1 cellular context compared by ENCODE assay signal in the genomic region with DNA sequence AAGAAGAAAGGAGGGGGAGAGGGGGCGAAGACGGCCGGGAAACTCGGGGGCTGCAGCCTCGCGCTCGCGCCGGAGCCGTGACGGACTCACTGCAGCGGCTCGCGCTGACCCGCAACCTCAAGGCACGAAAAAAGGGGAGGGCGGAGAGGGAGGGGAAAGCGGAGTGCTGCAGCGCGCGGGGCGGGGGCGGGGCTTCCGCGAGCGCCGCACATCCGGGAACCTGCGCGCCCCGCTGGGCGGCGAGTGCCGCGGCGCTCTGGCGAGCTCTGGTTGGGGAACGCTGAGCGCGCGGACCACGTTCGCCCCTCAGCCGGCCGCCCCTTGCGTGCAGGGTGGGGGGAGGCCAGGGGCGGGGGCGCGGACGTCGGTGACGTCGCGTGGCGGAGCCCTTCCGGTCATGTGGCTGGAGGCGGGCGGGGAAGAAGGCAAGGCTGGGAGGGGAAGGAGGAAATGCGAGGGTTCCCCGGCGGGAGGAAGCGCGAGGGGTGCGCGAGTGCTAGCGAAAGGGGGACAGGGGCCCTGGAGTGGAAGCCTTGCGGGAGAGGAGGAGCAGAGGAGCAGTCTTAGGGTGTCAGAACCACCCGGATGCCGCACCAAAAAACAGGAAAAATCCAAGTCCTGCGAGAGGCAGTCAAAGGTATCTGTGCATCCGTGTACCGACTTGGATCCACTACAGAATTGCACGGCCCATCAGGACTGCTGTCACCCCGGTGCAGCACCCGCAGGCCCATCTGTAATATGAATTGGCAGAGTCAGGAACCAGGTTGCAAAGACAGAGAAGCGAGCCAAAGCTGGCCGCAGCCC.
TF ChIP-seq lines count a peak whose summit lies in the region.

A gene with protein sequence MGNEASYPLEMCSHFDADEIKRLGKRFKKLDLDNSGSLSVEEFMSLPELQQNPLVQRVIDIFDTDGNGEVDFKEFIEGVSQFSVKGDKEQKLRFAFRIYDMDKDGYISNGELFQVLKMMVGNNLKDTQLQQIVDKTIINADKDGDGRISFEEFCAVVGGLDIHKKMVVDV (minus strand): TSS at position 126 of the 804 bp plus-strand sequence. CDS start 405 bp downstream, outside the sequence.

TF ChIP-seq in GM23338, 12 proteins besides CTCF, POLR2A, EP300 and RAD21:
- TF ChIP-seq POLR2AphosphoS5 (IDR thresholded peaks at IDR 0.05; ENCODE audit: low read depth) (peak; percentile 85), CREB1 (CRISPR knock-in tag; IDR thresholded peaks at IDR 0.05; ENCODE audit: low read depth) (peak; percentile 91), EZH2 (IDR thresholded peaks at IDR 0.05; ENCODE audit: low read depth, unreplicated experiment) (no peak)
- TF ChIP-seq, protein P1, sequence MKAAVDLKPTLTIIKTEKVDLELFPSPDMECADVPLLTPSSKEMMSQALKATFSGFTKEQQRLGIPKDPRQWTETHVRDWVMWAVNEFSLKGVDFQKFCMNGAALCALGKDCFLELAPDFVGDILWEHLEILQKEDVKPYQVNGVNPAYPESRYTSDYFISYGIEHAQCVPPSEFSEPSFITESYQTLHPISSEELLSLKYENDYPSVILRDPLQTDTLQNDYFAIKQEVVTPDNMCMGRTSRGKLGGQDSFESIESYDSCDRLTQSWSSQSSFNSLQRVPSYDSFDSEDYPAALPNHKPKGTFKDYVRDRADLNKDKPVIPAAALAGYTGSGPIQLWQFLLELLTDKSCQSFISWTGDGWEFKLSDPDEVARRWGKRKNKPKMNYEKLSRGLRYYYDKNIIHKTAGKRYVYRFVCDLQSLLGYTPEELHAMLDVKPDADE (IDR thresholded peaks at IDR 0.05), result peak; percentile 54; the same call in 1 of the 2 replicates
- TF ChIP-seq, protein P2, sequence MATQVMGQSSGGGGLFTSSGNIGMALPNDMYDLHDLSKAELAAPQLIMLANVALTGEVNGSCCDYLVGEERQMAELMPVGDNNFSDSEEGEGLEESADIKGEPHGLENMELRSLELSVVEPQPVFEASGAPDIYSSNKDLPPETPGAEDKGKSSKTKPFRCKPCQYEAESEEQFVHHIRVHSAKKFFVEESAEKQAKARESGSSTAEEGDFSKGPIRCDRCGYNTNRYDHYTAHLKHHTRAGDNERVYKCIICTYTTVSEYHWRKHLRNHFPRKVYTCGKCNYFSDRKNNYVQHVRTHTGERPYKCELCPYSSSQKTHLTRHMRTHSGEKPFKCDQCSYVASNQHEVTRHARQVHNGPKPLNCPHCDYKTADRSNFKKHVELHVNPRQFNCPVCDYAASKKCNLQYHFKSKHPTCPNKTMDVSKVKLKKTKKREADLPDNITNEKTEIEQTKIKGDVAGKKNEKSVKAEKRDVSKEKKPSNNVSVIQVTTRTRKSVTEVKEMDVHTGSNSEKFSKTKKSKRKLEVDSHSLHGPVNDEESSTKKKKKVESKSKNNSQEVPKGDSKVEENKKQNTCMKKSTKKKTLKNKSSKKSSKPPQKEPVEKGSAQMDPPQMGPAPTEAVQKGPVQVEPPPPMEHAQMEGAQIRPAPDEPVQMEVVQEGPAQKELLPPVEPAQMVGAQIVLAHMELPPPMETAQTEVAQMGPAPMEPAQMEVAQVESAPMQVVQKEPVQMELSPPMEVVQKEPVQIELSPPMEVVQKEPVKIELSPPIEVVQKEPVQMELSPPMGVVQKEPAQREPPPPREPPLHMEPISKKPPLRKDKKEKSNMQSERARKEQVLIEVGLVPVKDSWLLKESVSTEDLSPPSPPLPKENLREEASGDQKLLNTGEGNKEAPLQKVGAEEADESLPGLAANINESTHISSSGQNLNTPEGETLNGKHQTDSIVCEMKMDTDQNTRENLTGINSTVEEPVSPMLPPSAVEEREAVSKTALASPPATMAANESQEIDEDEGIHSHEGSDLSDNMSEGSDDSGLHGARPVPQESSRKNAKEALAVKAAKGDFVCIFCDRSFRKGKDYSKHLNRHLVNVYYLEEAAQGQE (IDR thresholded peaks at IDR 0.05; ENCODE audit: unreplicated experiment), result peak; percentile 15
